ENCODE assay signal across 25 cellular contexts in genomic region chr16:51527349-51527748, GRCh38.
"Had no signal": no experiment of that assay in that cellular context is flagged by ENCODE, and none has a peak within 500 bp of the region (broad histone marks: within the 10 kb centered on the region; RNA-seq: fewer than 3 reads in every experiment).

No MANE protein-coding gene starts in this region.

- DNase-seq: dermis blood vessel endothelial cell; effector memory CD4-positive, alpha-beta T cell; erythroblast; foreskin fibroblast; gastrocnemius medialis; head of caudate nucleus; left ventricle myocardium superior; mesenchymal stem cell; midbrain; naive thymus-derived CD4-positive, alpha-beta T cell; pancreas; stimulated activated CD4-positive, alpha-beta T cell treated with anti-CD3 and anti-CD28 coated beads, Interleukin-12 subunit alpha, Interleukin-12 subunit beta, amount 100 ng/mL, for 4 hours; stimulated activated CD4-positive, alpha-beta T cell treated with anti-CD3 and anti-CD28 coated beads, Interleukin-1b, Interleukin-23, amount 100 ng/mL, for 48 hours; stimulated activated CD4-positive, alpha-beta T cell treated with anti-CD3 and anti-CD28 coated beads, Interleukin-4, amount 100 ng/mL, for 1 hour; stimulated activated CD8-positive, alpha-beta memory T cell treated with anti-CD3 and anti-CD28 coated beads, Interleukin-4, amount 100 ng/mL, for 48 hours; stimulated activated naive CD4-positive, alpha-beta T cell; stimulated activated naive CD8-positive, alpha-beta T cell treated with anti-CD3 and anti-CD28 coated beads, Interleukin-15, amount 100 ng/mL, for 72 hours; transverse colon; upper lobe of right lung had no signal

- H3K9me3 ChIP-seq: gastrocnemius medialis, neutrophil, pancreas, suprapubic skin, transverse colon, upper lobe of right lung, uterus had no signal

- H3K27ac Mint-ChIP-seq: naive thymus-derived CD4-positive, alpha-beta T cell; stimulated activated naive CD8-positive, alpha-beta T cell treated with anti-CD3 and anti-CD28 coated beads, Interleukin-15, amount 100 ng/mL, for 72 hours had no signal

- ATAC-seq: gastrocnemius medialis; left ventricle myocardium superior; naive thymus-derived CD4-positive, alpha-beta T cell; pancreas; sciatic nerve; stimulated activated naive CD8-positive, alpha-beta T cell treated with anti-CD3 and anti-CD28 coated beads, Interleukin-15, amount 100 ng/mL, for 72 hours; upper lobe of right lung had no signal

- H3K27ac ChIP-seq: coronary artery, gastrocnemius medialis, neutrophil, pancreas, suprapubic skin, transverse colon, upper lobe of right lung had no signal

- H3K4me2 ChIP-seq: smooth muscle cell had no signal

- H3K27me3 Mint-ChIP-seq: naive thymus-derived CD4-positive, alpha-beta T cell; stimulated activated naive CD8-positive, alpha-beta T cell treated with anti-CD3 and anti-CD28 coated beads, Interleukin-15, amount 100 ng/mL, for 72 hours had no signal

- H3K4me3 Mint-ChIP-seq: naive thymus-derived CD4-positive, alpha-beta T cell; stimulated activated naive CD8-positive, alpha-beta T cell treated with anti-CD3 and anti-CD28 coated beads, Interleukin-15, amount 100 ng/mL, for 72 hours had no signal

- H3K27me3 ChIP-seq: gastrocnemius medialis, neutrophil, pancreas, suprapubic skin, transverse colon, upper lobe of right lung, uterus had no signal

- H3K4me1 Mint-ChIP-seq: naive thymus-derived CD4-positive, alpha-beta T cell; stimulated activated naive CD8-positive, alpha-beta T cell treated with anti-CD3 and anti-CD28 coated beads, Interleukin-15, amount 100 ng/mL, for 72 hours had no signal

- H3K36me3 ChIP-seq: gastrocnemius medialis, neutrophil, pancreas, suprapubic skin, transverse colon, upper lobe of right lung, uterus had no signal

- H3K4me3 ChIP-seq: coronary artery, gastrocnemius medialis, pancreas, smooth muscle cell, suprapubic skin, transverse colon, upper lobe of right lung, uterus had no signal

- H3K4me1 ChIP-seq: gastrocnemius medialis, pancreas, suprapubic skin, transverse colon, upper lobe of right lung, uterus had no signal
